Comparison of ENCODE assay signal across 8 cellular contexts in the genomic region with DNA sequence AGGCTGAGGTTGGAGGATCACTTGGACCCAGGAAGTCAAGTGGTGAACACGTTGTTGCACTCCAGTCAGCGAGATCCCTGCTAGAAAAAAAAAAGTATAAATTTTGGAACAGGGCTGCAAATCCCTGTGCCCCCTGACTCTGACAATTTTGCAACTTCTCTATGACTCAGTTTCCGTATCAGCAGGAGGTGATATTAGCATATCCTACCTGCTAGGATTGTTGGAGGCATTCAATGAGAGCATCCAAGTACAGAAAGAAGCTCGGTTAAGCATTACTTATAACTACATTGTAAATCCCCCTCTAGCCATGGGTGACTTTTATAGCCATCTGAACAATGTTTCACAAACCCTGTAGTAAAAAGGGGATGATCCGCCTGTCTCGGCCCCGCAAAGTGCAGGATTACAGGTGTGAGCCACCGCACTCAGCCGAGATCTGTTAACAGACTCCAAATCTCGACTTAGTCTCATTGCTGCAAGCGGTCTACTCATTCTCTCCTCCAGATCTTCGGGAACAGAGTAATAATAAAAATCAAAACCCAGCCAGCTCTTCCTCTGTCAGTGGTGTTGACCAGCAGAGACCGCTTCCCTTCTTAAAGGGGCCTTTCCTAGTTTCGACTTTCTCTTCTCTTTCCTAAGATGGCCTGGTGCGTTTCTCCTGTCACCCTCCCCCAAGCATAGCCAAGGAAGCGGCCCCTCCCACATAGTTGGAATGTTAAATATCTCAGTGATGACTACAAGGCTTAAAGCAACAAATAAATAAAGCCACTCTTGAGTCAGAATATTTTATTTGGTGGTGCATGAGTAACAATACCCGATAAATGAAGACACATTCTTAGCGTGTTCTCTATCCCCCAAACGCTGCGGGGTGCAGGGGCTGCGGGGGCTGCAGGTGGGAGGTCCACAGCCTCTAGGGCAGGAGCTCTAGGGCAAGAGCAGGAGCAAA. TPM values are rescaled to one million over a fixed set of nuclear protein-coding genes. Genes with fewer than 3 reads are reported as not detected.
DNase-seq lines count a peak whose midpoint lies in the region; ATAC-seq and TF ChIP-seq lines count a peak whose summit lies in the region.

No MANE protein-coding gene starts in this region.

- H2AK5ac ChIP-seq in mesendoderm (ENCODE audit: low read length), result no peak overlapping the region

- H3K27me3 ChIP-seq in DOHH2 (ENCODE audit: control insufficient read depth, low read length), result no peaks in the 10 kb centered on the region
- no peaks in the 10 kb centered on the region for H3K27me3 ChIP-seq in mesendoderm (ENCODE audit: insufficient read depth, low read length, poor library complexity)
- no peaks in the 10 kb centered on the region for H3K27me3 ChIP-seq in upper lobe of right lung

- no peak overlapping the region for H3K23ac ChIP-seq in mesendoderm (ENCODE audit: low read length)

- no peaks in the 10 kb centered on the region for H3K9me3 ChIP-seq in DOHH2 (ENCODE audit: control insufficient read depth, insufficient read depth, low read length)
- H3K9me3 ChIP-seq in upper lobe of right lung, result no peaks in the 10 kb centered on the region

- peak; percentile 65 for DNase-seq in NOMO-1 treated with DMSO at 0.1 percent for 48 hours (lab: John Stamatoyannopoulos, UW; ENCODE audit: unreplicated experiment)
- peak; percentile 93 for DNase-seq in dedifferentiated amniotic fluid mesenchymal stem cell (ENCODE audit: extremely low spot score)
- peak; percentile 97 for DNase-seq in mesendoderm
- DNase-seq in upper lobe of right lung, result no peak
- no peak for DNase-seq in stimulated activated naive CD4-positive, alpha-beta T cell treated with Interleukin-2 at 50 U/mL for 16 hours (lab: John Stamatoyannopoulos, UW)
- DNase-seq in SK-N-DZ (ENCODE audit: low spot score), result no peak

- intact Hi-C loops in upper lobe of right lung (cut with DNase I), result no loop called here

- H3K79me2 ChIP-seq in DOHH2 (ENCODE audit: control insufficient read depth, low read length) (peaks cover 6% of the 10 kb centered on the region; the same call in 1 of the 2 replicates), mesendoderm (ENCODE audit: control insufficient read depth, insufficient read depth, low read length) (no peaks in the 10 kb centered on the region)

- no peak overlapping the region for H2BK120ac ChIP-seq in mesendoderm (ENCODE audit: low read depth, low read length)

- H3K27ac ChIP-seq in DOHH2 (ENCODE audit: low read depth, low read length) (peak overlapping the region; percentile 42), mesendoderm (ENCODE audit: low read depth, low read length) (peak overlapping the region; percentile 94), upper lobe of right lung (peak overlapping the region; percentile 77)

- H3K4me1 ChIP-seq in DOHH2 (ENCODE audit: control insufficient read depth, low read length) (peaks cover 38% of the 10 kb centered on the region), mesendoderm (ENCODE audit: control insufficient read depth, low read depth, low read length) (no peaks in the 10 kb centered on the region), upper lobe of right lung (peaks cover 12% of the 10 kb centered on the region)

- H4K20me1 ChIP-seq in DOHH2 (ENCODE audit: control insufficient read depth, insufficient read depth, low read depth, low read length), result no peaks in the 10 kb centered on the region

- no peaks in the 10 kb centered on the region for H3K9me2 ChIP-seq in DOHH2 (replicated peaks; ENCODE audit: control insufficient read depth, low read length)

- H3K4me2 ChIP-seq in DOHH2 (ENCODE audit: low read length) (peak overlapping the region; percentile 82), mesendoderm (ENCODE audit: low read length) (peak overlapping the region; percentile 30)

- peak overlapping the region; percentile 97 for H2BK15ac ChIP-seq in mesendoderm (replicated peaks; ENCODE audit: low read depth)

- WGBS in mesendoderm (ENCODE audit: extremely low coverage, insufficient coverage, low lambda C conversion rate), result no CpG with 5 or more reads among the region's 21 CpGs

- ATAC-seq in upper lobe of right lung (peak; percentile 29), HG02763 (IDR thresholded peaks at IDR 0.05; ENCODE audit: unreplicated experiment) (no peak)

- no peaks in the 10 kb centered on the region for H3K79me1 ChIP-seq in mesendoderm (ENCODE audit: low read length)

- H3K18ac ChIP-seq in mesendoderm (ENCODE audit: low read length), result peak overlapping the region; percentile 85

- peaks cover 14% of the 10 kb centered on the region for H3F3A ChIP-seq in DOHH2 (ENCODE audit: control insufficient read depth, insufficient read depth)

- H3K4ac ChIP-seq in mesendoderm (ENCODE audit: low read depth, low read length), result peak overlapping the region; percentile 62

- H3K9ac ChIP-seq in mesendoderm (ENCODE audit: low read length), result peak overlapping the region; percentile 56

- H3K56ac ChIP-seq in mesendoderm (ENCODE audit: low read length), result peak overlapping the region; percentile 81

- TF ChIP-seq CTCF in DOHH2 (IDR thresholded peaks at IDR 0.05; ENCODE audit: low read depth, low read length, poor library complexity, severe bottlenecking) (no peak), upper lobe of right lung (IDR thresholded peaks at IDR 0.05) (no peak)

- H3K4me3 ChIP-seq in DOHH2 (ENCODE audit: low read length) (peak overlapping the region; percentile 83), mesendoderm (ENCODE audit: low read length) (no peak overlapping the region), upper lobe of right lung (peak overlapping the region; percentile 69)

- H2BK5ac ChIP-seq in mesendoderm (ENCODE audit: low read length), result peak overlapping the region; percentile 54

- no peak overlapping the region for H4K8ac ChIP-seq in mesendoderm (ENCODE audit: low read depth, low read length)

- H4K5ac ChIP-seq in mesendoderm (ENCODE audit: low read length), result no peak overlapping the region

- no peaks in the 10 kb centered on the region for H3K36me3 ChIP-seq in DOHH2 (ENCODE audit: control insufficient read depth, low read length)
- no peaks in the 10 kb centered on the region for H3K36me3 ChIP-seq in mesendoderm (ENCODE audit: control insufficient read depth, insufficient read depth, low read length)
- no peaks in the 10 kb centered on the region for H3K36me3 ChIP-seq in upper lobe of right lung

RNA-seq across cellular contexts. Expression of a gene that starts 10.3 kb away (rescaled TPM):
- 13.5 TPM for polyA plus RNA-seq in mesendoderm (2013, experiment 1 of 2)
- 13.0 TPM for polyA plus RNA-seq in mesendoderm (2013, experiment 2 of 2)
- 15.9 TPM for total RNA-seq in upper lobe of right lung
- 0.51 and 0.93 TPM in 2 replicates for polyA plus RNA-seq in SK-N-DZ (2014; cell fraction: cytosol; rRNA removed)
- polyA plus RNA-seq in SK-N-DZ (2014; cell fraction: nucleus; rRNA removed), result 0.38 and 8.2 TPM in 2 replicates

RNA-seq across cellular contexts. Expression of a gene that starts 25.7 kb away (rescaled TPM):
- polyA plus RNA-seq in mesendoderm (2013, experiment 1 of 2), result 0.03 TPM
- polyA plus RNA-seq in mesendoderm (2013, experiment 2 of 2), result 0.03 TPM
- total RNA-seq in upper lobe of right lung, result 0.26 TPM
- 0.05 TPM in 1 of 2 replicates, not detected in the other for polyA plus RNA-seq in SK-N-DZ (2014; cell fraction: cytosol; rRNA removed)
- polyA plus RNA-seq in SK-N-DZ (2014; cell fraction: nucleus; rRNA removed), result not detected in 2 replicates

Comparison
In these comparisons a context has a peak if more than half of its experiments do, and no peak if none do; other contexts are left out.
1. H3K27ac ChIP-seq: peak in every context shown above with its lines; median percentile 94 in mesendoderm; 77 in upper lobe of right lung; 42 in DOHH2.
2. DNase-seq: peak in NOMO-1 treated with DMSO at 0.1 percent for 48 hours (single experiment), dedifferentiated amniotic fluid mesenchymal stem cell (single experiment) and mesendoderm (single experiment); none in upper lobe of right lung (single experiment), stimulated activated naive CD4-positive, alpha-beta T cell treated with Interleukin-2 at 50 U/mL for 16 hours (single experiment) and SK-N-DZ (single experiment).